24 cellular contexts compared by ENCODE assay signal in the genomic region with DNA sequence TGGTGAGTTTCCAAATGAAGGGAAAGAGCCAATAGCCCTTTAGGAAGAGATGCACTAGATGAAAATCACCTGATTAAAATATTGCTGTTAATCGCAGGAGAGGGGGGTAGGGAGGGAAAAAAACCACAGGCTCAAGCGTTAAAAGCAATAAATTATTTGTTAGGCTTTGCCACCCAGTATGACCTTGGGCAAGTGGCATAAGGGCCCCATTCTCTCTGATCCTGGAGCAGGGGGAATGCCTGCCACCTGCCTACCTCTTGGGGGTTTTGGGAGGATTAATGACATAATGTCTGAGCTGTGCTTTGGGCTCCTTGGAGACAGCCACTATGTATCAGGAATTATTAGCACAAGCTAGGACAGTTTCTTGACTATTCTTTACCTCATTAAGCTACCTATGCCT.
DNase-seq lines count a peak whose midpoint lies in the region; ATAC-seq, FAIRE-seq and TF ChIP-seq lines count a peak whose summit lies in the region.
"Had no signal": no experiment of that assay in that cellular context is flagged by ENCODE, and none has a peak within 500 bp of the region (broad histone marks: within the 10 kb centered on the region; RNA-seq: fewer than 3 reads in every experiment).

No MANE protein-coding gene starts in this region.

- TF ChIP-seq EP300 in HepG2 (IDR thresholded peaks at IDR 0.05; ENCODE audit: low read depth in 2 of 2, low read length in 2 of 2) (no peak), HepG2 (CRISPR knock-in tag; IDR thresholded peaks at IDR 0.05; ENCODE audit: borderline replicate concordance) (no peak)

- H3K9me3 ChIP-seq in HepG2 (ENCODE audit: low read length) (no peaks in the 10 kb centered on the region), right lobe of liver (no peaks in the 10 kb centered on the region), aorta (ENCODE audit: control insufficient read depth, low read length) (no peaks in the 10 kb centered on the region)
- H3K9me3 ChIP-seq: BLaER1 had no signal

- no peak overlapping the region for H3K4me2 ChIP-seq in HepG2 (ENCODE audit: low read depth, low read length)
- H3K4me2 ChIP-seq: BLaER1, KMS-11 had no signal

- H3K79me2 ChIP-seq in HepG2 (ENCODE audit: insufficient read depth, low read length) = peaks cover 99% of the 10 kb centered on the region

- peak overlapping the region; percentile 88; the same call in 1 of the 2 replicates for H3K27ac Mint-ChIP-seq in WTC11
- H3K27ac Mint-ChIP-seq: CD4-positive, alpha-beta T cell; IgD-negative memory B cell had no signal

- no peak overlapping the region for H3K27ac ChIP-seq in HepG2 (ENCODE audit: extremely low read length, insufficient read depth, low read length)
- H3K27ac ChIP-seq in right lobe of liver = no peak overlapping the region
- no peak overlapping the region for H3K27ac ChIP-seq in aorta (ENCODE audit: low read depth in 1 of 2, low read length in 2 of 2)
- H3K27ac ChIP-seq: BLaER1, KMS-11 had no signal

- H3K9me3 Mint-ChIP-seq in WTC11 = no peaks in the 10 kb centered on the region
- H3K9me3 Mint-ChIP-seq: CD4-positive, alpha-beta T cell; IgD-negative memory B cell had no signal

- no peaks in the 10 kb centered on the region for H3K27me3 Mint-ChIP-seq in WTC11 (ENCODE audit: low read depth)

- H3K4me3 Mint-ChIP-seq in WTC11 = no peak overlapping the region
- H3K4me3 Mint-ChIP-seq: CD4-positive, alpha-beta T cell; IgD-negative memory B cell had no signal

- no peak for TF ChIP-seq RAD21 in HepG2 (CRISPR knock-in tag; IDR thresholded peaks at IDR 0.05)

- ATAC-seq in HepG2 (no peak), right lobe of liver (no peak), WTC11 (no peak), aorta (ENCODE audit: low FRiP score) (no peak), GM21825 (IDR thresholded peaks at IDR 0.05; ENCODE audit: unreplicated experiment) (no peak)
- ATAC-seq: Panc1 had no signal

- CTCF ChIA-PET in HepG2 (lab: Yijun Ruan, JAX; ENCODE audit: low intra/inter-chr PET ratio, low total read pairs) = no interaction called here
- CTCF ChIA-PET in WTC11 (lab: Charles Lee) = interaction anchor here (0.8 to 4.8 kb wide), 2 partner anchors 77 to 191 kb away, joined by 3 to 17 read pairs; no protein-coding TSS in a partner anchor

- no peak overlapping the region for H3K4me3 ChIP-seq in HepG2 (replicated peaks in 1 of 3; ENCODE audit: insufficient read depth in 1 of 3, low read depth in 2 of 3, low read length in 3 of 3)
- H3K4me3 ChIP-seq in right lobe of liver = no peak overlapping the region
- no peak overlapping the region for H3K4me3 ChIP-seq in aorta (ENCODE audit: low read length in 2 of 2)
- H3K4me3 ChIP-seq: BLaER1 had no signal

- intact Hi-C loops in HepG2 (cut with micrococcal nuclease; ENCODE audit: unreplicated experiment) (no loop called here), right lobe of liver (cut with DNase I) (no loop called here), aorta (cut with DNase I) (no loop called here)

- H3K27me3 ChIP-seq in HepG2 (ENCODE audit: control insufficient read depth in 1 of 2, insufficient read depth in 2 of 2, low read length in 2 of 2) (no peaks in the 10 kb centered on the region), right lobe of liver (no peaks in the 10 kb centered on the region), aorta (ENCODE audit: control insufficient read depth in 1 of 2, insufficient read depth in 2 of 2, low read length in 1 of 2) (no peaks in the 10 kb centered on the region)

- H3K4me1 ChIP-seq in HepG2 (ENCODE audit: insufficient read depth, low read length) (peaks cover 95% of the 10 kb centered on the region), right lobe of liver (peaks cover 0 to under 1% (median 0%) of the 10 kb centered on the region in 4 donors), aorta (ENCODE audit: control insufficient read depth in 1 of 2, insufficient read depth in 2 of 2, low read length in 2 of 2) (peaks cover 2 to 7% of the 10 kb centered on the region in 2 donors)
- H3K4me1 ChIP-seq: BLaER1 had no signal

- H2AFZ ChIP-seq in HepG2 (ENCODE audit: low read length) = no peak overlapping the region

- no peak overlapping the region for H3K9ac ChIP-seq in HepG2 (ENCODE audit: insufficient read depth, low read depth, low read length)
- H3K9ac ChIP-seq: BLaER1, KMS-11 had no signal

- TF ChIP-seq CTCF in HepG2 (CRISPR knock-in tag; IDR thresholded peaks at IDR 0.05) (no peak), right lobe of liver (IDR thresholded peaks at IDR 0.05) (no peak), WTC11 (IDR thresholded peaks at IDR 0.05) (no peak)

- no peak for DNase-seq in HepG2 (ENCODE audit: low spot score)
- DNase-seq in right lobe of liver = no peak
- DNase-seq in NCI-H526 treated with DMSO at 0.1 percent for 48 hours (lab: John Stamatoyannopoulos, UW) = peak; percentile 28
- no peak for DNase-seq in WTC11 (ENCODE audit: low spot score)
- no peak for DNase-seq in NCI-H146 treated with DMSO at 0.1 percent for 48 hours (lab: John Stamatoyannopoulos, UW; ENCODE audit: unreplicated experiment)
- DNase-seq in aorta = no peak
- no peak for DNase-seq in CD1c-positive myeloid dendritic cell (ENCODE audit: extremely low spot score)
- DNase-seq: CD4-positive, alpha-beta T cell; NCI-H1048; NCI-H1417 treated with DMSO at 0.1 percent for 48 hours; NCI-H187; NCI-H2081 treated with DMSO at 0.1 percent for 48 hours; NCI-H2227 treated with DMSO at 0.1 percent for 48 hours; SHP77 treated with DMSO at 0.1 percent for 48 hours; T-helper 1 cell had no signal

- FAIRE-seq in HepG2 (lab: Jason Lieb, UNC) = no peak
- FAIRE-seq: A204.1, G401.6, GM12891, H54 had no signal

- TF ChIP-seq POLR2A in HepG2 (IDR thresholded peaks at IDR 0.05; ENCODE audit: insufficient read depth in 1 of 2, low read depth in 2 of 2, low read length in 2 of 2) (no peak), right lobe of liver (IDR thresholded peaks at IDR 0.05) (no peak)

- WGBS in HepG2 (ENCODE audit: low lambda C conversion rate) = 95% methylated on average over 2 of the region's 2 CpGs
- WGBS in right lobe of liver (ENCODE audit: insufficient coverage, low coverage, low lambda C conversion rate, missing lambda C conversion rate) = 75% methylated on average over 2 of the region's 2 CpGs
- WGBS in aorta, 2 donors = 88 to 92% methylated on average over 2 of the region's 2 CpGs

- peaks cover 34% of the 10 kb centered on the region for H4K20me1 ChIP-seq in HepG2 (ENCODE audit: insufficient read depth, low read length)

- in situ Hi-C loops in HepG2 (cut with HindIII; ENCODE audit: extremely low pct_ligation_motif_present, low pct_unique_long_range_greater_than_20kb) = no loop called here

- POLR2A ChIA-PET in HepG2 (lab: Yijun Ruan, JAX) (no interaction called here), WTC11 (lab: Charles Lee) (interaction anchor here (0.6 to 0.8 kb wide), 2 partner anchors 46 to 107 kb away, joined by 3 read pairs; no protein-coding TSS in a partner anchor)

- H3K4me1 Mint-ChIP-seq in WTC11 = peaks cover 55% of the 10 kb centered on the region
- H3K4me1 Mint-ChIP-seq: IgD-negative memory B cell had no signal

- H3K36me3 ChIP-seq in HepG2 (replicated peaks in 1 of 2; ENCODE audit: control insufficient read depth in 1 of 2, insufficient read depth in 2 of 2, low read length in 2 of 2) = peaks cover 11 to 56% of the 10 kb centered on the region in 2 experiments; a peak in 4 of 5 replicates
- no peaks in the 10 kb centered on the region for H3K36me3 ChIP-seq in right lobe of liver
- H3K36me3 ChIP-seq in aorta (ENCODE audit: control insufficient read depth in 1 of 2, insufficient read depth in 2 of 2, low read length in 1 of 2) = no peaks in the 10 kb centered on the region

- BruUV-seq in HepG2 (replicated peaks; lab: Mats Ljungman, UMichigan) = no TSS peak

- H3K36me3 Mint-ChIP-seq in WTC11 = peaks cover 4% of the 10 kb centered on the region

TF ChIP-seq in HepG2, 621 proteins besides CTCF, POLR2A, EP300 and RAD21:
- TF ChIP-seq RBM22 (optimal IDR thresholded peaks at IDR 0.05; ENCODE audit: low read length) (peak; percentile 70), NONO (IDR thresholded peaks at IDR 0.05) (no peak), NONO (CRISPR knock-in tag; conservative IDR thresholded peaks at IDR 0.05) (no peak)

TF ChIP-seq in WTC11, 78 proteins besides CTCF, POLR2A, EP300 and RAD21 (continues in another document):
- no peak for TF ChIP-seq ZNF121 (CRISPR knock-in tag; IDR thresholded peaks at IDR 0.05)
- TF ChIP-seq, protein P1, sequence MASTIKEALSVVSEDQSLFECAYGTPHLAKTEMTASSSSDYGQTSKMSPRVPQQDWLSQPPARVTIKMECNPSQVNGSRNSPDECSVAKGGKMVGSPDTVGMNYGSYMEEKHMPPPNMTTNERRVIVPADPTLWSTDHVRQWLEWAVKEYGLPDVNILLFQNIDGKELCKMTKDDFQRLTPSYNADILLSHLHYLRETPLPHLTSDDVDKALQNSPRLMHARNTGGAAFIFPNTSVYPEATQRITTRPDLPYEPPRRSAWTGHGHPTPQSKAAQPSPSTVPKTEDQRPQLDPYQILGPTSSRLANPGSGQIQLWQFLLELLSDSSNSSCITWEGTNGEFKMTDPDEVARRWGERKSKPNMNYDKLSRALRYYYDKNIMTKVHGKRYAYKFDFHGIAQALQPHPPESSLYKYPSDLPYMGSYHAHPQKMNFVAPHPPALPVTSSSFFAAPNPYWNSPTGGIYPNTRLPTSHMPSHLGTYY (CRISPR knock-in tag; IDR thresholded peaks at IDR 0.05) = no peak
- no peak for TF ChIP-seq ZNF396 (CRISPR knock-in tag; IDR thresholded peaks at IDR 0.05; ENCODE audit: borderline replicate concordance)
- no peak for TF ChIP-seq RORB (CRISPR knock-in tag; IDR thresholded peaks at IDR 0.05)
- TF ChIP-seq ZNF317 (CRISPR knock-in tag; IDR thresholded peaks at IDR 0.05; ENCODE audit: borderline replicate concordance, low read depth) = no peak
- TF ChIP-seq PRRX2 (CRISPR knock-in tag; IDR thresholded peaks at IDR 0.05) = no peak
- no peak for TF ChIP-seq SOX15 (CRISPR knock-in tag; IDR thresholded peaks at IDR 0.05)
